ENCODE assay signal across 1 cellular context in the genomic region with DNA sequence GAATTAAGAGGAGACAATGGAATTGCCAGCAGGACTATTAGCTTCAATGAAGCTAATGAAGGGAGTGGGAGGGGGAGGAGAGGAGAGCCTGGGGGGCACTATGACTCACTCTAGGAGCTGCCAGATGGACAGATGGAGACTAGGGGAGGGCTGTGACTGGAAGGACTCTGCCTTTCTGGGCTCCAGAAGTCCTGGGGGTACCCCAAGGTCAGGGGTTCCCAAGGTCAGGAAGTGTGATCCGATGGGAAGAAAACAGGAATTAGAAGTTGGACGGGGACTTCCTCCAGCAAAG.
TF ChIP-seq lines count a peak whose summit lies in the region.

No MANE protein-coding gene starts in this region.

TF ChIP-seq in H1, 55 proteins besides CTCF, POLR2A, EP300 and RAD21 (continued from another document):
- TF ChIP-seq, protein P1, sequence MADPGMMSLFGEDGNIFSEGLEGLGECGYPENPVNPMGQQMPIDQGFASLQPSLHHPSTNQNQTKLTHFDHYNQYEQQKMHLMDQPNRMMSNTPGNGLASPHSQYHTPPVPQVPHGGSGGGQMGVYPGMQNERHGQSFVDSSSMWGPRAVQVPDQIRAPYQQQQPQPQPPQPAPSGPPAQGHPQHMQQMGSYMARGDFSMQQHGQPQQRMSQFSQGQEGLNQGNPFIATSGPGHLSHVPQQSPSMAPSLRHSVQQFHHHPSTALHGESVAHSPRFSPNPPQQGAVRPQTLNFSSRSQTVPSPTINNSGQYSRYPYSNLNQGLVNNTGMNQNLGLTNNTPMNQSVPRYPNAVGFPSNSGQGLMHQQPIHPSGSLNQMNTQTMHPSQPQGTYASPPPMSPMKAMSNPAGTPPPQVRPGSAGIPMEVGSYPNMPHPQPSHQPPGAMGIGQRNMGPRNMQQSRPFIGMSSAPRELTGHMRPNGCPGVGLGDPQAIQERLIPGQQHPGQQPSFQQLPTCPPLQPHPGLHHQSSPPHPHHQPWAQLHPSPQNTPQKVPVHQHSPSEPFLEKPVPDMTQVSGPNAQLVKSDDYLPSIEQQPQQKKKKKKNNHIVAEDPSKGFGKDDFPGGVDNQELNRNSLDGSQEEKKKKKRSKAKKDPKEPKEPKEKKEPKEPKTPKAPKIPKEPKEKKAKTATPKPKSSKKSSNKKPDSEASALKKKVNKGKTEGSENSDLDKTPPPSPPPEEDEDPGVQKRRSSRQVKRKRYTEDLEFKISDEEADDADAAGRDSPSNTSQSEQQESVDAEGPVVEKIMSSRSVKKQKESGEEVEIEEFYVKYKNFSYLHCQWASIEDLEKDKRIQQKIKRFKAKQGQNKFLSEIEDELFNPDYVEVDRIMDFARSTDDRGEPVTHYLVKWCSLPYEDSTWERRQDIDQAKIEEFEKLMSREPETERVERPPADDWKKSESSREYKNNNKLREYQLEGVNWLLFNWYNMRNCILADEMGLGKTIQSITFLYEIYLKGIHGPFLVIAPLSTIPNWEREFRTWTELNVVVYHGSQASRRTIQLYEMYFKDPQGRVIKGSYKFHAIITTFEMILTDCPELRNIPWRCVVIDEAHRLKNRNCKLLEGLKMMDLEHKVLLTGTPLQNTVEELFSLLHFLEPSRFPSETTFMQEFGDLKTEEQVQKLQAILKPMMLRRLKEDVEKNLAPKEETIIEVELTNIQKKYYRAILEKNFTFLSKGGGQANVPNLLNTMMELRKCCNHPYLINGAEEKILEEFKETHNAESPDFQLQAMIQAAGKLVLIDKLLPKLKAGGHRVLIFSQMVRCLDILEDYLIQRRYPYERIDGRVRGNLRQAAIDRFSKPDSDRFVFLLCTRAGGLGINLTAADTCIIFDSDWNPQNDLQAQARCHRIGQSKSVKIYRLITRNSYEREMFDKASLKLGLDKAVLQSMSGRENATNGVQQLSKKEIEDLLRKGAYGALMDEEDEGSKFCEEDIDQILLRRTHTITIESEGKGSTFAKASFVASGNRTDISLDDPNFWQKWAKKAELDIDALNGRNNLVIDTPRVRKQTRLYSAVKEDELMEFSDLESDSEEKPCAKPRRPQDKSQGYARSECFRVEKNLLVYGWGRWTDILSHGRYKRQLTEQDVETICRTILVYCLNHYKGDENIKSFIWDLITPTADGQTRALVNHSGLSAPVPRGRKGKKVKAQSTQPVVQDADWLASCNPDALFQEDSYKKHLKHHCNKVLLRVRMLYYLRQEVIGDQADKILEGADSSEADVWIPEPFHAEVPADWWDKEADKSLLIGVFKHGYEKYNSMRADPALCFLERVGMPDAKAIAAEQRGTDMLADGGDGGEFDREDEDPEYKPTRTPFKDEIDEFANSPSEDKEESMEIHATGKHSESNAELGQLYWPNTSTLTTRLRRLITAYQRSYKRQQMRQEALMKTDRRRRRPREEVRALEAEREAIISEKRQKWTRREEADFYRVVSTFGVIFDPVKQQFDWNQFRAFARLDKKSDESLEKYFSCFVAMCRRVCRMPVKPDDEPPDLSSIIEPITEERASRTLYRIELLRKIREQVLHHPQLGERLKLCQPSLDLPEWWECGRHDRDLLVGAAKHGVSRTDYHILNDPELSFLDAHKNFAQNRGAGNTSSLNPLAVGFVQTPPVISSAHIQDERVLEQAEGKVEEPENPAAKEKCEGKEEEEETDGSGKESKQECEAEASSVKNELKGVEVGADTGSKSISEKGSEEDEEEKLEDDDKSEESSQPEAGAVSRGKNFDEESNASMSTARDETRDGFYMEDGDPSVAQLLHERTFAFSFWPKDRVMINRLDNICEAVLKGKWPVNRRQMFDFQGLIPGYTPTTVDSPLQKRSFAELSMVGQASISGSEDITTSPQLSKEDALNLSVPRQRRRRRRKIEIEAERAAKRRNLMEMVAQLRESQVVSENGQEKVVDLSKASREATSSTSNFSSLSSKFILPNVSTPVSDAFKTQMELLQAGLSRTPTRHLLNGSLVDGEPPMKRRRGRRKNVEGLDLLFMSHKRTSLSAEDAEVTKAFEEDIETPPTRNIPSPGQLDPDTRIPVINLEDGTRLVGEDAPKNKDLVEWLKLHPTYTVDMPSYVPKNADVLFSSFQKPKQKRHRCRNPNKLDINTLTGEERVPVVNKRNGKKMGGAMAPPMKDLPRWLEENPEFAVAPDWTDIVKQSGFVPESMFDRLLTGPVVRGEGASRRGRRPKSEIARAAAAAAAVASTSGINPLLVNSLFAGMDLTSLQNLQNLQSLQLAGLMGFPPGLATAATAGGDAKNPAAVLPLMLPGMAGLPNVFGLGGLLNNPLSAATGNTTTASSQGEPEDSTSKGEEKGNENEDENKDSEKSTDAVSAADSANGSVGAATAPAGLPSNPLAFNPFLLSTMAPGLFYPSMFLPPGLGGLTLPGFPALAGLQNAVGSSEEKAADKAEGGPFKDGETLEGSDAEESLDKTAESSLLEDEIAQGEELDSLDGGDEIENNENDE (IDR thresholded peaks at IDR 0.05; ENCODE audit: insufficient replicate concordance, low read length) = no peak
- TF ChIP-seq SAP30 (IDR thresholded peaks at IDR 0.05; ENCODE audit: insufficient read depth, insufficient replicate concordance, low read length) (no peak), JUND (IDR thresholded peaks at IDR 0.05; ENCODE audit: low read length) (peak; percentile 86), KDM1A (IDR thresholded peaks at IDR 0.05; ENCODE audit: borderline replicate concordance, low read length) (no peak)
TF ChIP-seq in H1: peak in this region for 1.
